ENCODE assay signal across 8 cellular contexts in genomic region chr10:114937962-114938817, GRCh38. TPM values are rescaled to one million over a fixed set of nuclear protein-coding genes. Genes with fewer than 3 reads are reported as not detected.
DNase-seq lines count a peak whose midpoint lies in the region; ATAC-seq, FAIRE-seq and TF ChIP-seq lines count a peak whose summit lies in the region.

TRUB1 (plus strand) TSS chr10:114938195; CDS start chr10:114938254, 59 bp downstream.

- TF ChIP-seq CTCF in HepG2 (CRISPR knock-in tag; IDR thresholded peaks at IDR 0.05): no peak

- in situ Hi-C loops in HepG2 (cut with HindIII; ENCODE audit: extremely low pct_ligation_motif_present, low pct_unique_long_range_greater_than_20kb): no loop called here

- H3K4me3 ChIP-seq in HepG2 (replicated peaks in 1 of 3; ENCODE audit: insufficient read depth in 1 of 3, low read depth in 2 of 3, low read length in 3 of 3): peak within 1 kb of the TSS; percentile 92 to 99 (median 98)

- DNase-seq in C1 segment of cervical spinal cord (lab: John Stamatoyannopoulos, UW) (peak; percentile 29 to 92 (median 89)), NCI-H748 treated with DMSO at 0.1 percent for 48 hours (lab: John Stamatoyannopoulos, UW) (peak; percentile 42), dermis microvascular lymphatic vessel endothelial cell (ENCODE audit: low read depth in 2 of 2) (peak; percentile 93 to 96), HepG2 (ENCODE audit: low spot score) (peak; percentile 98)
- DNase-seq in activated CD4-positive, alpha-beta T cell treated with anti-CD3 and anti-CD28 coated beads, Interleukin-2, amount 50 U/mL, for 24 hours (ENCODE audit: low read depth in 1 of 2, low spot score in 1 of 2): peak; percentile 68 to 87
- peak; percentile 86 for DNase-seq in stimulated activated CD4-positive, alpha-beta T cell treated with anti-CD3 and anti-CD28 coated beads, Interleukin-4, amount 100 ng/mL, for 1 hour

- CTCF ChIA-PET in HepG2 (lab: Yijun Ruan, JAX; ENCODE audit: low intra/inter-chr PET ratio, low total read pairs): no interaction called here

- no peaks in the 10 kb centered on the region for H3K9me3 ChIP-seq in HepG2 (ENCODE audit: low read length)

- H3K27ac ChIP-seq in HepG2 (ENCODE audit: extremely low read length, insufficient read depth, low read length): peak within 1 kb of the TSS; percentile 88

- H4K20me1 ChIP-seq in HepG2 (ENCODE audit: insufficient read depth, low read length): no peaks in the 10 kb centered on the region

- TF ChIP-seq RAD21 in HepG2 (CRISPR knock-in tag; IDR thresholded peaks at IDR 0.05): peak; percentile 26; the same call in 1 of the 2 replicates

- POLR2A ChIA-PET in HepG2 (lab: Yijun Ruan, JAX): interaction anchor here (0.7 to 1.7 kb wide), 10 partner anchors 15 to 764 kb away, joined by 3 to 13 read pairs (median 4); partner anchors contain the start of genes CCDC186 and FHIP2A

- peak within 1 kb of the TSS; percentile 96 for H3K9ac ChIP-seq in HepG2 (ENCODE audit: insufficient read depth, low read depth, low read length)

- 1% methylated on average over 13 of the region's 45 CpGs for WGBS in HepG2 (ENCODE audit: low lambda C conversion rate)

- intact Hi-C loops in HepG2 (cut with micrococcal nuclease; ENCODE audit: unreplicated experiment): loop anchor here (2.0 kb wide), 1 partner anchor 61 kb away; no protein-coding TSS in a partner anchor

- no peak for TF ChIP-seq EP300 in HepG2 (IDR thresholded peaks at IDR 0.05; ENCODE audit: low read depth in 2 of 2, low read length in 2 of 2)
- no peak; the same call in 1 of the 2 replicates for TF ChIP-seq EP300 in HepG2 (CRISPR knock-in tag; IDR thresholded peaks at IDR 0.05; ENCODE audit: borderline replicate concordance)

- FAIRE-seq in HepG2 (lab: Jason Lieb, UNC): peak; percentile 99

- H3K4me1 ChIP-seq in HepG2 (ENCODE audit: insufficient read depth, low read length): peaks cover 32% of the 10 kb centered on the region

- peak; percentile 89 to 92 for TF ChIP-seq POLR2A in HepG2 (IDR thresholded peaks at IDR 0.05; ENCODE audit: insufficient read depth in 1 of 2, low read depth in 2 of 2, low read length in 2 of 2)

- H3K27me3 ChIP-seq in HepG2 (ENCODE audit: control insufficient read depth in 1 of 2, insufficient read depth in 2 of 2, low read length in 2 of 2): no peaks in the 10 kb centered on the region; a peak in 1 of 5 replicates

- ATAC-seq in GM19372 (IDR thresholded peaks at IDR 0.05; ENCODE audit: low read depth, unreplicated experiment) (peak; percentile 100), HG03558 (IDR thresholded peaks at IDR 0.05; ENCODE audit: extremely low read depth, unreplicated experiment) (peak; percentile 100), HepG2 (peak; percentile 99)

- peaks cover 33% of the 10 kb centered on the region for H3K79me2 ChIP-seq in HepG2 (ENCODE audit: insufficient read depth, low read length)

- BruUV-seq in HepG2 (replicated peaks; lab: Mats Ljungman, UMichigan): TSS peak; percentile 69

- H3K4me2 ChIP-seq in HepG2 (ENCODE audit: low read depth, low read length): peak within 1 kb of the TSS; percentile 82

- peaks cover 3 to 11% of the 10 kb centered on the region in 2 experiments; a peak in 4 of 5 replicates for H3K36me3 ChIP-seq in HepG2 (replicated peaks in 1 of 2; ENCODE audit: control insufficient read depth in 1 of 2, insufficient read depth in 2 of 2, low read length in 2 of 2)

- peak within 1 kb of the TSS; percentile 66 for H2AFZ ChIP-seq in HepG2 (ENCODE audit: low read length)

TF ChIP-seq in HepG2, 621 proteins besides CTCF, POLR2A, EP300 and RAD21 (continues in another document):
- no peak for TF ChIP-seq FOSL1 (CRISPR knock-in tag; IDR thresholded peaks at IDR 0.05; ENCODE audit: borderline replicate concordance)
- TF ChIP-seq USF2 (IDR thresholded peaks at IDR 0.05; ENCODE audit: low read depth, low read length): no peak
- TF ChIP-seq USF2 (CRISPR knock-in tag; IDR thresholded peaks at IDR 0.05; ENCODE audit: borderline replicate concordance): no peak
- no peak for TF ChIP-seq TRIM22 (IDR thresholded peaks at IDR 0.05)
- no peak for TF ChIP-seq SIX1 (CRISPR knock-in tag; IDR thresholded peaks at IDR 0.05; ENCODE audit: borderline replicate concordance)
- no peak for TF ChIP-seq MZF1 (CRISPR knock-in tag; IDR thresholded peaks at IDR 0.05; ENCODE audit: borderline replicate concordance)
- peak; percentile 79; the same call in 1 of the 2 replicates for TF ChIP-seq ZNF230 (CRISPR knock-in tag; IDR thresholded peaks at IDR 0.05)
- peak; percentile 79; the same call in 1 of the 3 replicates for TF ChIP-seq MXI1 (IDR thresholded peaks at IDR 0.05; ENCODE audit: borderline replicate concordance, low read depth, low read length)
- TF ChIP-seq YEATS4 (CRISPR knock-in tag; IDR thresholded peaks at IDR 0.05; ENCODE audit: borderline replicate concordance): peak; percentile 86
- TF ChIP-seq BCL6 (CRISPR knock-in tag; IDR thresholded peaks at IDR 0.05): no peak
- peak; percentile 72 for TF ChIP-seq FOXA3 (CRISPR knock-in tag; IDR thresholded peaks at IDR 0.05)
- no peak for TF ChIP-seq E2F5 (CRISPR knock-in tag; conservative IDR thresholded peaks at IDR 0.05)
- TF ChIP-seq CCDC6 (CRISPR knock-in tag; IDR thresholded peaks at IDR 0.05): peak; percentile 79; the same call in 1 of the 2 replicates
- no peak for TF ChIP-seq ZKSCAN1 (IDR thresholded peaks at IDR 0.05; ENCODE audit: low read length)
- TF ChIP-seq THAP7 (CRISPR knock-in tag; IDR thresholded peaks at IDR 0.05): no peak; the same call in 1 of the 2 replicates
- no peak for TF ChIP-seq SSRP1 (CRISPR knock-in tag; IDR thresholded peaks at IDR 0.05)

RNA-seq across cellular contexts. Expression of gene TRUB1, which starts in this region (rescaled TPM):
- total RNA-seq in dermis microvascular lymphatic vessel endothelial cell (20.8 and 22.1 TPM in 2 replicates), HepG2 (2016; rRNA removed; fragmentation: Illumina TruSeq; extraction: Trizol) (38.9 and 47.8 TPM in 2 replicates)
- 2.5 and 2.9 TPM in 2 replicates for total RNA-seq in HepG2 (2016; cell fraction: cytosol; rRNA removed; fragmentation: Illumina TruSeq; extraction: Trizol; ENCODE audit: low read depth)
- total RNA-seq in HepG2 (2016; cell fraction: insoluble cytoplasmic fraction; rRNA removed; fragmentation: Illumina TruSeq; extraction: Trizol): 38.5 and 51.1 TPM in 2 replicates
- 12.8 and 13.5 TPM in 2 replicates for total RNA-seq in HepG2 (2016; cell fraction: membrane; rRNA removed; fragmentation: Illumina TruSeq; extraction: Trizol)
- 35.4 and 36.2 TPM in 2 replicates for total RNA-seq in HepG2 (2016; cell fraction: nucleus; rRNA removed; fragmentation: Illumina TruSeq; extraction: Trizol)
- 7.6 and 10.6 TPM in 2 replicates for polyA plus RNA-seq in HepG2 (2011; rRNA removed)
- polyA plus RNA-seq in HepG2 (2011; cell fraction: cytosol; rRNA removed): 5.2 and 6.9 TPM in 2 replicates
- 3.8 and 4.5 TPM in 2 replicates for polyA plus RNA-seq in HepG2 (2011; cell fraction: nucleus; rRNA removed)
- polyA plus RNA-seq in HepG2 (2012): 11.2 and 14.2 TPM in 2 replicates
- 1.5 and 1.6 TPM in 2 replicates for polyA plus RNA-seq in HepG2 (2016; cell fraction: cytosol; fragmentation: Illumina TruSeq; extraction: Trizol; ENCODE audit: low read depth)
- polyA plus RNA-seq in HepG2 (2016; cell fraction: insoluble cytoplasmic fraction; fragmentation: Illumina TruSeq; extraction: Trizol; ENCODE audit: low read depth): 38.6 and 40.0 TPM in 2 replicates
- polyA plus RNA-seq in HepG2 (2016; cell fraction: membrane; fragmentation: Illumina TruSeq; extraction: Trizol; ENCODE audit: low read depth): 6.5 and 7.2 TPM in 2 replicates
- 27.4 and 33.2 TPM in 2 replicates for polyA plus RNA-seq in HepG2 (2016; cell fraction: nucleus; fragmentation: Illumina TruSeq; extraction: Trizol; ENCODE audit: insufficient read depth, low read depth)
- 4.4 and 6.8 TPM in 2 replicates for polyA minus RNA-seq in HepG2 (2011; rRNA and poly(A)+ RNA removed; ENCODE audit: low replicate concordance)
- 9.9 and 12.8 TPM in 2 replicates for polyA minus RNA-seq in HepG2 (2011; cell fraction: cytosol; rRNA and poly(A)+ RNA removed)
- 26.3 and 32.0 TPM in 2 replicates for polyA minus RNA-seq in HepG2 (2011; cell fraction: nucleus; rRNA and poly(A)+ RNA removed)

Comparison
In these comparisons a context has a peak if more than half of its experiments do, and no peak if none do; other contexts are left out.
1. Peak in every context shown above with its lines: DNase-seq, ATAC-seq, H3K4me3 ChIP-seq and H3K27ac ChIP-seq.
2. DNase-seq: peak in every context shown above with its lines; median percentile 98 in HepG2; 94 in dermis microvascular lymphatic vessel endothelial cell; 89 in C1 segment of cervical spinal cord; 86 in stimulated activated CD4-positive, alpha-beta T cell treated with anti-CD3 and anti-CD28 coated beads, Interleukin-4, amount 100 ng/mL, for 1 hour; 78 in activated CD4-positive, alpha-beta T cell treated with anti-CD3 and anti-CD28 coated beads, Interleukin-2, amount 50 U/mL, for 24 hours; 42 in NCI-H748 treated with DMSO at 0.1 percent for 48 hours.